In genomic region chr17:731644-731942, GRCh38 we compare ENCODE assay signal across 7 cellular contexts. TPM values are rescaled to one million over a fixed set of nuclear protein-coding genes. Genes with fewer than 3 reads are reported as not detected.
DNase-seq lines count a peak whose midpoint lies in the region; ATAC-seq and TF ChIP-seq lines count a peak whose summit lies in the region.
"Not testable (repeated sequence)": the region's sequence is repeated elsewhere in the genome, so short reads cannot be mapped to it uniquely, and the experiment has no call there.

No MANE protein-coding gene starts in this region.

- H3K27me3 ChIP-seq in mesenchymal stem cell (ENCODE audit: control insufficient read depth in 1 of 2, insufficient read depth in 1 of 2, low read length in 2 of 2), result not testable (repeated sequence)

- peaks cover 10% of the 10 kb centered on the region for H3K4me1 ChIP-seq in mesenchymal stem cell (ENCODE audit: control insufficient read depth, insufficient read depth, low read depth, low read length)

- peaks cover 0 to 19% of the 10 kb centered on the region in 2 experiments for H3K36me3 ChIP-seq in mesenchymal stem cell (ENCODE audit: control insufficient read depth in 1 of 2, insufficient read depth in 2 of 2, low read depth in 1 of 2, low read length in 2 of 2)

- H3K23ac ChIP-seq in mesenchymal stem cell (ENCODE audit: low read length in 2 of 2), result peak overlapping the region in 1 of 2 experiments; percentile 32

- intact Hi-C loops in activated B cell treated with CpG ODN at 0.5 μM for 24 hours (cut with micrococcal nuclease); MCF 10A (cut with micrococcal nuclease); sciatic nerve (cut with DNase I): not testable (repeated sequence)

- not testable (repeated sequence) for BruUV-seq in MCF 10A (replicated peaks; lab: Mats Ljungman, UMichigan)

- peak overlapping the region; percentile 78 for H4K8ac ChIP-seq in mesenchymal stem cell (ENCODE audit: low read length)

- H2AK5ac ChIP-seq in mesenchymal stem cell (ENCODE audit: low read length, severe bottlenecking), result not testable (repeated sequence)

- H4K91ac ChIP-seq in mesenchymal stem cell (ENCODE audit: low read length), result not testable (repeated sequence)

- H3K36me3 Mint-ChIP-seq in activated B cell treated with CpG ODN at 0.5 μM for 24 hours (ENCODE audit: low read depth), result not testable (repeated sequence)
- H3K36me3 Mint-ChIP-seq in MCF 10A (ENCODE audit: insufficient read depth, unreplicated experiment), result peaks cover 31% of the 10 kb centered on the region

- H3K9me3 Mint-ChIP-seq in activated B cell treated with CpG ODN at 0.5 μM for 24 hours; MCF 10A (ENCODE audit: unreplicated experiment): not testable (repeated sequence)

- peak overlapping the region; percentile 76 for H3K4me3 Mint-ChIP-seq in activated B cell treated with CpG ODN at 0.5 μM for 24 hours
- H3K4me3 Mint-ChIP-seq in MCF 10A (ENCODE audit: unreplicated experiment), result peak overlapping the region; percentile 87

- H3K4ac ChIP-seq in mesenchymal stem cell (ENCODE audit: low read depth in 1 of 2, low read length in 2 of 2), result peak overlapping the region; percentile 50 to 79

- H3K4me3 ChIP-seq in GM12875 (ENCODE audit: low read depth, low read length) (peak overlapping the region; percentile 79), foreskin fibroblast (ENCODE audit: low read depth in 1 of 2, low read length in 2 of 2) (peak overlapping the region; percentile 70 to 72), mesenchymal stem cell (ENCODE audit: insufficient read depth in 1 of 2, low read depth in 1 of 2, low read length in 2 of 2) (peak overlapping the region; percentile 85 to 86)

- H3K4me2 ChIP-seq in mesenchymal stem cell (ENCODE audit: low read length, poor library complexity, severe bottlenecking), result peak overlapping the region; percentile 74

- POLR2A ChIA-PET in activated B cell treated with CpG ODN at 0.5 μM for 24 hours (lab: Charles Lee) (interaction anchor here (1.2 kb wide), 1 partner anchor 17 kb away, joined by 4 read pairs; the partner anchor contains the start of gene VPS53), MCF 10A (lab: Yijun Ruan, JAX) (interaction anchor here (0.7 to 4.0 kb wide), 7 partner anchors 10 to 276 kb away, joined by 3 to 167 read pairs (median 20); partner anchors contain the start of genes GEMIN4, TIMM22 and VPS53)

- CTCF ChIA-PET in activated B cell treated with CpG ODN at 0.5 μM for 24 hours (lab: Charles Lee), result not testable (repeated sequence)
- CTCF ChIA-PET in MCF 10A (lab: Yijun Ruan, JAX), result interaction anchor here (0.9 to 1.3 kb wide), 2 partner anchors 21 to 266 kb away, joined by 3 to 5 read pairs; no protein-coding TSS in a partner anchor

- H2AFZ ChIP-seq in mesenchymal stem cell (ENCODE audit: low read depth, low read length), result peak overlapping the region; percentile 78

- not testable (repeated sequence) for H3K9me3 ChIP-seq in mesenchymal stem cell (ENCODE audit: control insufficient read depth, low read length)

- peak; percentile 6 for ATAC-seq in activated B cell treated with CpG ODN at 0.5 μM for 24 hours (ENCODE audit: low read depth)
- ATAC-seq in sciatic nerve, result peak; percentile 36

- H3K27ac Mint-ChIP-seq in activated B cell treated with CpG ODN at 0.5 μM for 24 hours; MCF 10A (ENCODE audit: low read depth, unreplicated experiment): not testable (repeated sequence)

- not testable (repeated sequence) for TF ChIP-seq EP300 in Ishikawa (IDR thresholded peaks at IDR 0.05; ENCODE audit: borderline replicate concordance)

- H3K4me1 Mint-ChIP-seq in activated B cell treated with CpG ODN at 0.5 μM for 24 hours, result not testable (repeated sequence)
- H3K4me1 Mint-ChIP-seq in MCF 10A (ENCODE audit: insufficient read depth, unreplicated experiment), result peaks cover 31% of the 10 kb centered on the region

- peak overlapping the region in 1 of 2 experiments; percentile 74 for H2BK12ac ChIP-seq in mesenchymal stem cell (ENCODE audit: low read length in 2 of 2)

- H3K27ac ChIP-seq in mesenchymal stem cell (ENCODE audit: low read length, poor library complexity, severe bottlenecking), result not testable (repeated sequence)

- peak overlapping the region; percentile 74 to 87 for H3K18ac ChIP-seq in mesenchymal stem cell (ENCODE audit: low read depth in 1 of 2, low read length in 2 of 2)

- H3K27me3 Mint-ChIP-seq in activated B cell treated with CpG ODN at 0.5 μM for 24 hours; MCF 10A (ENCODE audit: insufficient read depth, unreplicated experiment): not testable (repeated sequence)

- H2BK5ac ChIP-seq in mesenchymal stem cell (ENCODE audit: low read depth, low read length, poor library complexity, severe bottlenecking), result not testable (repeated sequence)

- H3K14ac ChIP-seq in mesenchymal stem cell (ENCODE audit: low read length in 2 of 2), result not testable (repeated sequence)

- not testable (repeated sequence) for TF ChIP-seq CTCF in GM12875 (IDR thresholded peaks at IDR 0.05; ENCODE audit: borderline replicate concordance, insufficient read depth, low read depth, low read length); activated B cell treated with CpG ODN at 0.5 μM for 24 hours (IDR thresholded peaks at IDR 0.05); MCF 10A (IDR thresholded peaks at IDR 0.05; ENCODE audit: unreplicated experiment); foreskin fibroblast (IDR thresholded peaks at IDR 0.05; ENCODE audit: low read depth, low read length)

- DNase-seq in activated B cell treated with CpG ODN at 0.5 μM for 24 hours; MCF 10A (ENCODE audit: unreplicated experiment); foreskin fibroblast; mesenchymal stem cell; sciatic nerve (ENCODE audit: low spot score): not testable (repeated sequence)

- H2BK120ac ChIP-seq in mesenchymal stem cell (ENCODE audit: low read depth, low read length), result peak overlapping the region; percentile 95

- not testable (repeated sequence) for H2BK15ac ChIP-seq in mesenchymal stem cell (ENCODE audit: low read depth, poor library complexity, severe bottlenecking)

- peak overlapping the region; percentile 86 for H3K9ac ChIP-seq in mesenchymal stem cell (ENCODE audit: low read length)

- 16% methylated on average over 12 of the region's 16 CpGs for WGBS in mesenchymal stem cell

- not testable (repeated sequence) for TF ChIP-seq RAD21 in Ishikawa (IDR thresholded peaks at IDR 0.05; ENCODE audit: low read depth)

- not testable (repeated sequence) for H3K79me1 ChIP-seq in mesenchymal stem cell (replicated peaks; ENCODE audit: low read length, poor library complexity, severe bottlenecking)

TF ChIP-seq in Ishikawa, 13 proteins besides CTCF, POLR2A, EP300 and RAD21:
- 0 out of 2 replicates have a peak, but pooled peaks have one; percentile 13 for TF ChIP-seq TCF12 (IDR thresholded peaks at IDR 0.05; ENCODE audit: low read depth)

RNA-seq across cellular contexts. Expression of gene TLCD3A, which starts 0.8 kb away (rescaled TPM):
- total RNA-seq in activated B cell treated with CpG ODN at 0.5 μM for 24 hours (2.8 and 3.1 TPM in 2 replicates), MCF 10A (2022) (28.4 and 31.6 TPM in 2 replicates), sciatic nerve (10.1 TPM)
- 29.2 TPM for polyA plus RNA-seq in mesenchymal stem cell (2013, experiment 1 of 2)
- polyA plus RNA-seq in mesenchymal stem cell (2013, experiment 2 of 2), result 30.4 TPM

RNA-seq across cellular contexts. Expression of gene VPS53, which starts 17.0 kb away (rescaled TPM):
- total RNA-seq in activated B cell treated with CpG ODN at 0.5 μM for 24 hours, result 90.1 and 97.8 TPM in 2 replicates
- 43.5 and 55.0 TPM in 2 replicates for total RNA-seq in MCF 10A (2022)
- polyA plus RNA-seq in mesenchymal stem cell (2013, experiment 1 of 2), result 19.2 TPM
- 19.3 TPM for polyA plus RNA-seq in mesenchymal stem cell (2013, experiment 2 of 2)
- total RNA-seq in sciatic nerve, result 76.6 TPM

RNA-seq across cellular contexts. Expression of gene GEMIN4, which starts 20.5 kb away (rescaled TPM):
- total RNA-seq in activated B cell treated with CpG ODN at 0.5 μM for 24 hours (30.5 and 33.3 TPM in 2 replicates), MCF 10A (2022) (19.5 and 24.1 TPM in 2 replicates), sciatic nerve (18.1 TPM)
- polyA plus RNA-seq in mesenchymal stem cell (2013, experiment 1 of 2), result 6.4 TPM
- 6.6 TPM for polyA plus RNA-seq in mesenchymal stem cell (2013, experiment 2 of 2)

RNA-seq across cellular contexts. Expression of gene GLOD4, which starts 50.5 kb away (rescaled TPM):
- total RNA-seq in activated B cell treated with CpG ODN at 0.5 μM for 24 hours (51.4 and 51.9 TPM in 2 replicates), MCF 10A (2022) (59.0 and 62.6 TPM in 2 replicates), sciatic nerve (55.7 TPM)
- polyA plus RNA-seq in mesenchymal stem cell (2013, experiment 1 of 2), result 35.2 TPM
- polyA plus RNA-seq in mesenchymal stem cell (2013, experiment 2 of 2), result 34.5 TPM

RNA-seq across cellular contexts. Expression of gene MRM3, which starts 50.6 kb away (rescaled TPM):
- 23.3 and 26.3 TPM in 2 replicates for total RNA-seq in activated B cell treated with CpG ODN at 0.5 μM for 24 hours
- 19.4 and 25.1 TPM in 2 replicates for total RNA-seq in MCF 10A (2022)
- 6.9 TPM for polyA plus RNA-seq in mesenchymal stem cell (2013, experiment 1 of 2)
- polyA plus RNA-seq in mesenchymal stem cell (2013, experiment 2 of 2), result 6.6 TPM
- total RNA-seq in sciatic nerve, result 12.1 TPM
